In the genomic region with DNA sequence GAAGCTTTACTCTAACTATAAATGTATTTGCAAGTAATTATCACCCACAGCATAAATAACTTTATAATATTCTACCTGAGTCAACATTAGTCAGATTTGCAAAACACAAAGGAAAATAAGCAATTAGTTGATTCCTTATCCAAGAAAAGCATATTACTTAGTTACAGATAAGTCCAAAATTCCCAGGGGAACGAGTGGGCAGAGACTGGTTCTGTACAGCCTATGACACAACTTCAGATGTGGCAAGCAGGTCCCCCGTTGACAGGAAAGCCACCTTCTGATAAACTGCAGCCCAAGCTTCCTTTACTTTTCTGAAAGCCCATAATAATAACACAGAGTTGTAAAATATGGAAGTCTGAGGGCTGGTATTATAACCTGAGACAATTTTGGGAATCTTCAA, we compare ENCODE assay signal across 20 cellular contexts.
"Had no signal": no experiment of that assay in that cellular context is flagged by ENCODE, and none has a peak within 500 bp of the region (broad histone marks: within the 10 kb centered on the region; RNA-seq: fewer than 3 reads in every experiment).

No MANE protein-coding gene starts in this region.

- H3K4me3 Mint-ChIP-seq: activated naive CD4-positive, alpha-beta T cell treated with anti-CD3 and anti-CD28 coated beads for 36 hours; activated naive CD8-positive, alpha-beta T cell treated with anti-CD3 and anti-CD28 coated beads, Interleukin-2, amount 50 U/mL, for 24 hours; mesothelial cell of epicardium; nephron progenitor cell; stimulated activated naive CD8-positive, alpha-beta T cell treated with anti-CD3 and anti-CD28 coated beads, Interleukin-15, amount 100 ng/mL, for 72 hours had no signal

- H3K27ac Mint-ChIP-seq: activated naive CD4-positive, alpha-beta T cell treated with anti-CD3 and anti-CD28 coated beads for 36 hours; activated naive CD8-positive, alpha-beta T cell treated with anti-CD3 and anti-CD28 coated beads, Interleukin-2, amount 50 U/mL, for 24 hours; activated T-helper 2 cell treated with anti-CD3 and anti-CD28 coated beads, Interferon-gamma antibody, Interleukin-2, Interleukin-4, amounts not matched to agents 10 μg/mL and 5 μg/mL and 100 μg/mL, durations not matched to agents 14 hours and 24 hours and 36 hours; mesothelial cell of epicardium; nephron progenitor cell; progenitor cell of endocrine pancreas; stimulated activated naive CD8-positive, alpha-beta T cell treated with anti-CD3 and anti-CD28 coated beads, Interleukin-15, amount 100 ng/mL, for 72 hours had no signal

- H3K36me3 Mint-ChIP-seq: mesothelial cell of epicardium had no signal

- H3K27me3 ChIP-seq: ascending aorta, esophagus squamous epithelium, gastrocnemius medialis, right lobe of liver, upper lobe of right lung had no signal

- H3K4me1 ChIP-seq: ascending aorta, esophagus squamous epithelium, gastrocnemius medialis, heart right ventricle, right lobe of liver, upper lobe of right lung had no signal

- H3K4me3 ChIP-seq: ascending aorta, coronary artery, esophagus squamous epithelium, gastrocnemius medialis, heart right ventricle, right lobe of liver, upper lobe of right lung had no signal

- H3K4me1 Mint-ChIP-seq: mesothelial cell of epicardium had no signal

- H3K9me3 ChIP-seq: ascending aorta, esophagus squamous epithelium, gastrocnemius medialis, heart right ventricle, right lobe of liver, upper lobe of right lung had no signal

- H3K27me3 Mint-ChIP-seq: activated naive CD8-positive, alpha-beta T cell treated with anti-CD3 and anti-CD28 coated beads, Interleukin-2, amount 50 U/mL, for 24 hours; progenitor cell of endocrine pancreas; stimulated activated naive CD8-positive, alpha-beta T cell treated with anti-CD3 and anti-CD28 coated beads, Interleukin-15, amount 100 ng/mL, for 72 hours had no signal

- H3K9me3 Mint-ChIP-seq: activated naive CD4-positive, alpha-beta T cell treated with anti-CD3 and anti-CD28 coated beads for 36 hours; activated naive CD8-positive, alpha-beta T cell treated with anti-CD3 and anti-CD28 coated beads, Interleukin-2, amount 50 U/mL, for 24 hours; activated T-helper 2 cell treated with anti-CD3 and anti-CD28 coated beads, Interferon-gamma antibody, Interleukin-2, Interleukin-4, amounts not matched to agents 10 μg/mL and 5 μg/mL and 100 μg/mL, durations not matched to agents 14 hours and 24 hours and 36 hours; nephron progenitor cell; stimulated activated naive CD8-positive, alpha-beta T cell treated with anti-CD3 and anti-CD28 coated beads, Interleukin-15, amount 100 ng/mL, for 72 hours had no signal

- H3K27ac ChIP-seq: ascending aorta, coronary artery, esophagus squamous epithelium, gastrocnemius medialis, heart right ventricle, right lobe of liver, upper lobe of right lung, WERI-Rb-1 had no signal

- H3K36me3 ChIP-seq: ascending aorta, esophagus squamous epithelium, gastrocnemius medialis, heart right ventricle, right lobe of liver, upper lobe of right lung, WERI-Rb-1 had no signal

- ATAC-seq: activated naive CD8-positive, alpha-beta T cell treated with anti-CD3 and anti-CD28 coated beads, Interleukin-2, amount 50 U/mL, for 24 hours; gastrocnemius medialis; heart right ventricle; right lobe of liver; stimulated activated naive CD8-positive, alpha-beta T cell treated with anti-CD3 and anti-CD28 coated beads, Interleukin-15, amount 100 ng/mL, for 72 hours; upper lobe of right lung had no signal

- DNase-seq: activated CD4-positive, alpha-beta T cell treated with anti-CD3 and anti-CD28 coated beads, Interleukin-2, amount 50 U/mL, for 48 hours; activated naive CD4-positive, alpha-beta T cell treated with anti-CD3 and anti-CD28 coated beads for 36 hours; activated naive CD8-positive, alpha-beta T cell treated with anti-CD3 and anti-CD28 coated beads, Interleukin-2, amount 50 U/mL, for 24 hours; effector CD4-positive, alpha-beta T cell; esophagus squamous epithelium; gastrocnemius medialis; heart right ventricle; nephron progenitor cell; occipital lobe; right lobe of liver; stimulated activated CD4-positive, alpha-beta T cell treated with anti-CD3 and anti-CD28 coated beads, Interleukin-1b, Interleukin-23, amount 100 ng/mL, for 48 hours; stimulated activated naive CD8-positive, alpha-beta T cell treated with anti-CD3 and anti-CD28 coated beads, Interleukin-15, amount 100 ng/mL, for 72 hours; T1000; upper lobe of right lung; WERI-Rb-1 had no signal
